8 cellular contexts compared by ENCODE assay signal in genomic region chr11:353315-353857, GRCh38. TPM values are rescaled to one million over a fixed set of nuclear protein-coding genes. Genes with fewer than 3 reads are reported as not detected.
DNase-seq lines count a peak whose midpoint lies in the region; ATAC-seq lines count a peak whose summit lies in the region.

No MANE protein-coding gene starts in this region.

- peak overlapping the region; percentile 80 for H3K9ac ChIP-seq in adipocyte (ENCODE audit: low read length)
- no peak overlapping the region for H3K9ac ChIP-seq in rectal smooth muscle tissue (ENCODE audit: low read length)

- H3K27me3 ChIP-seq in adipocyte (replicated peaks; ENCODE audit: control insufficient read depth, insufficient read depth, low read length) (no peaks in the 10 kb centered on the region), rectal smooth muscle tissue (ENCODE audit: control insufficient read depth, insufficient read depth, low read length) (no peaks in the 10 kb centered on the region)

- peaks cover 36% of the 10 kb centered on the region for H3K4me1 ChIP-seq in adipocyte (ENCODE audit: control insufficient read depth, insufficient read depth, low read length)
- peaks cover 24% of the 10 kb centered on the region for H3K4me1 ChIP-seq in rectal smooth muscle tissue (ENCODE audit: control insufficient read depth, insufficient read depth, low read length)

- H3K36me3 ChIP-seq in adipocyte (ENCODE audit: control insufficient read depth, insufficient read depth, low read length, severe bottlenecking): no peaks in the 10 kb centered on the region
- H3K36me3 ChIP-seq in rectal smooth muscle tissue (ENCODE audit: control insufficient read depth, insufficient read depth, low read length): no peaks in the 10 kb centered on the region

- H3K4me3 ChIP-seq in adipocyte (ENCODE audit: low read length): peak overlapping the region; percentile 41
- no peak overlapping the region for H3K4me3 ChIP-seq in rectal smooth muscle tissue (ENCODE audit: low read length)

- H3K27ac ChIP-seq in rectal smooth muscle tissue (ENCODE audit: low read depth, low read length): peak overlapping the region; percentile 99

- DNase-seq in GM04503 (ENCODE audit: low read depth) (peak; percentile 61), adipocyte (ENCODE audit: low read depth) (peak; percentile 97), left ventricle myocardium superior (peak; percentile 90)
- DNase-seq in stimulated activated naive CD4-positive, alpha-beta T cell treated with Interleukin-2 at 50 U/mL for 16 hours (lab: John Stamatoyannopoulos, UW): no peak

- intact Hi-C loops in left ventricle myocardium superior (cut with micrococcal nuclease): no loop called here

- no peaks in the 10 kb centered on the region for H3K9me3 ChIP-seq in adipocyte (ENCODE audit: control insufficient read depth, low read length)

- peak; percentile 60 for ATAC-seq in left ventricle myocardium superior
- no peak for ATAC-seq in GM19324 (IDR thresholded peaks at IDR 0.05; ENCODE audit: low FRiP score, unreplicated experiment)
- no peak for ATAC-seq in HG02885 (IDR thresholded peaks at IDR 0.05; ENCODE audit: poor library complexity, unreplicated experiment)
- ATAC-seq in HG03097 (IDR thresholded peaks at IDR 0.05; ENCODE audit: low FRiP score, unreplicated experiment): no peak

RNA-seq across cellular contexts. Expression of gene B4GALNT4, which starts 15.9 kb away (rescaled TPM):
- total RNA-seq in left ventricle myocardium superior: 0.50 TPM

RNA-seq across cellular contexts. Expression of gene IFITM3, which starts 32.7 kb away (rescaled TPM):
- 259 TPM for total RNA-seq in left ventricle myocardium superior

RNA-seq across cellular contexts. Expression of gene IFITM1, which starts 39.5 kb away (rescaled TPM):
- total RNA-seq in left ventricle myocardium superior: 101 TPM

RNA-seq across cellular contexts. Expression of gene PKP3, which starts 40.6 kb away (rescaled TPM):
- total RNA-seq in left ventricle myocardium superior: 0.84 TPM

RNA-seq across cellular contexts. Expression of gene IFITM2, which starts 45.8 kb away (rescaled TPM):
- total RNA-seq in left ventricle myocardium superior: 200 TPM
